Comparison of ENCODE assay signal across 13 cellular contexts in genomic region chr6:41730531-41731436, GRCh38. TPM values are rescaled to one million over a fixed set of nuclear protein-coding genes. Genes with fewer than 3 reads are reported as not detected.
A peak's percentile ranks its signal among the peaks of the same experiment; 100 is the strongest.
DNase-seq lines count a peak whose midpoint lies in the region; ATAC-seq and TF ChIP-seq lines count a peak whose summit lies in the region.
"Had no signal": no experiment of that assay in that cellular context is flagged by ENCODE, and none has a peak within 500 bp of the region (broad histone marks: within the 10 kb centered on the region; RNA-seq: fewer than 3 reads in every experiment).

No MANE protein-coding gene starts in this region.

- H3K4me1 ChIP-seq in BE2C: peaks cover 19% of the 10 kb centered on the region

- no peaks in the 10 kb centered on the region for H3K36me3 Mint-ChIP-seq in activated T-cell treated with anti-CD3 and anti-CD28 coated beads, Interleukin-2, amount 50 U/mL, for 24 hours (ENCODE audit: low read depth)
- H3K36me3 Mint-ChIP-seq: brain had no signal

- no peaks in the 10 kb centered on the region for H3K9me3 Mint-ChIP-seq in activated T-cell treated with anti-CD3 and anti-CD28 coated beads, Interleukin-2, amount 50 U/mL, for 24 hours
- H3K9me3 Mint-ChIP-seq: nephron had no signal

- H3K27me3 ChIP-seq in BE2C: no peaks in the 10 kb centered on the region
- H3K27me3 ChIP-seq: Peyer's patch had no signal

- TF ChIP-seq POLR2A in GM18951 (IDR thresholded peaks at IDR 0.05; ENCODE audit: extremely low read depth, insufficient read depth, insufficient read length): peak; percentile 20

- no peaks in the 10 kb centered on the region for H3K36me3 ChIP-seq in BE2C
- H3K36me3 ChIP-seq: Peyer's patch had no signal

- no peak overlapping the region for H3K4me3 ChIP-seq in BE2C (ENCODE audit: low read depth, low read length)

- no peak for ATAC-seq in GM18861 (IDR thresholded peaks at IDR 0.05; ENCODE audit: unreplicated experiment)

- no peak for TF ChIP-seq CTCF in VCaP (conservative IDR thresholded peaks at IDR 0.05)
- TF ChIP-seq CTCF in BE2C (IDR thresholded peaks at IDR 0.05; ENCODE audit: low read depth, low read length): no peak

- in situ Hi-C loops in GM18951 (cut with MboI; ENCODE audit: low sequenced_read_pairs, unreplicated experiment): no loop called here

- H3K4me3 Mint-ChIP-seq in activated T-cell treated with anti-CD3 and anti-CD28 coated beads, Interleukin-2, amount 50 U/mL, for 24 hours: no peak overlapping the region
- H3K4me3 Mint-ChIP-seq: nephron had no signal

- peak overlapping the region; percentile 95 for H3K27ac ChIP-seq in VCaP

- H3K4me1 Mint-ChIP-seq in activated T-cell treated with anti-CD3 and anti-CD28 coated beads, Interleukin-2, amount 50 U/mL, for 24 hours (ENCODE audit: low read depth): peaks cover 45% of the 10 kb centered on the region
- H3K4me1 Mint-ChIP-seq: nephron had no signal

- H3K27me3 Mint-ChIP-seq in activated T-cell treated with anti-CD3 and anti-CD28 coated beads, Interleukin-2, amount 50 U/mL, for 24 hours: no peaks in the 10 kb centered on the region

- DNase-seq in AG08395 (ENCODE audit: low spot score): peak; percentile 22
- DNase-seq in medulla oblongata (ENCODE audit: extremely low spot score): peak; percentile 46
- no peak for DNase-seq in BE2C
- DNase-seq in DMS79 treated with DMSO at 0.1 percent for 48 hours (lab: John Stamatoyannopoulos, UW): no peak
- no peak for DNase-seq in activated T-cell treated with anti-CD3 and anti-CD28 coated beads, Interleukin-2, amount 50 U/mL, for 24 hours
- DNase-seq: activated CD4-positive, alpha-beta T cell treated with anti-CD3 and anti-CD28 coated beads, Interleukin-2, amount 50 U/mL, for 4 hours; MV-4-11 had no signal

- no peaks in the 10 kb centered on the region for H3K9me3 ChIP-seq in BE2C
- H3K9me3 ChIP-seq: Peyer's patch had no signal

- H3K27ac Mint-ChIP-seq in activated T-cell treated with anti-CD3 and anti-CD28 coated beads, Interleukin-2, amount 50 U/mL, for 24 hours: no peak overlapping the region
- H3K27ac Mint-ChIP-seq: nephron had no signal

RNA-seq across cellular contexts. Expression of gene TFEB, which starts 4.6 kb away (rescaled TPM):
- 41.5 TPM for polyA plus RNA-seq in BE2C (2012; ENCODE audit: insufficient read depth, insufficient read length, low read depth)

RNA-seq across cellular contexts. Expression of gene PGC, which starts 16.4 kb away (rescaled TPM):
- not detected for polyA plus RNA-seq in BE2C (2012; ENCODE audit: insufficient read depth, insufficient read length, low read depth)

RNA-seq across cellular contexts. Expression of gene FRS3, which starts 48.9 kb away (rescaled TPM):
- polyA plus RNA-seq in BE2C (2012; ENCODE audit: insufficient read depth, insufficient read length, low read depth): 22.2 TPM

RNA-seq across cellular contexts. Expression of gene PRICKLE4, which starts 49.8 kb away (rescaled TPM):
- not detected for polyA plus RNA-seq in BE2C (2012; ENCODE audit: insufficient read depth, insufficient read length, low read depth)

RNA-seq across cellular contexts. Expression of gene TOMM6, which starts 56.7 kb away (rescaled TPM):
- polyA plus RNA-seq in BE2C (2012; ENCODE audit: insufficient read depth, insufficient read length, low read depth): 343 TPM

Comparison
In these comparisons a context has a peak if more than half of its experiments do, and no peak if none do; other contexts are left out.
1. DNase-seq: peak in AG08395 (single experiment) and medulla oblongata (single experiment); none in BE2C (single experiment), DMS79 treated with DMSO at 0.1 percent for 48 hours (single experiment) and activated T-cell treated with anti-CD3 and anti-CD28 coated beads, Interleukin-2, amount 50 U/mL, for 24 hours (single experiment).